Comparison of ENCODE assay signal across 14 cellular contexts in the genomic region with DNA sequence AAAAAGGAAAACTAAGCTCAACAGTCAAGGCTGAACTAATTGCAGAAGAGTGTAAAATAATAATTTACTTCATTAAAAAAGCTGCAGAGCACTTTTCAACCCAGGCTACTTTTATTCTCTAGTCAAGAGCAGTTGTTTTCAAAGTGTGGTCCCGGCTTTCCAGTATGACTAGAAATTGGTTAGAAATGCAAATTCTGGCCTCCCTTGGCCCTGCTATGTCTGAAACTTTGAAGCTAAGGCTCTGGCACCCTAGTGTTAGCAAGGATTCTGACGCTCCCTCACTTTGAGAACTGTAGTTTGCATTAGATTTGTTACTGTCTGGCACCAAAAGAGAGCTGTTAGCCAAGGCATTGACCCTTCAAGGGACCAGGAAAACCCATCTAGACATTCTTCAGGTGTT. TPM values are rescaled to one million over a fixed set of nuclear protein-coding genes. Genes with fewer than 3 reads are reported as not detected.
DNase-seq lines count a peak whose midpoint lies in the region; ATAC-seq lines count a peak whose summit lies in the region.
"Had no signal": no experiment of that assay in that cellular context is flagged by ENCODE, and none has a peak within 500 bp of the region (broad histone marks: within the 10 kb centered on the region; RNA-seq: fewer than 3 reads in every experiment).

No MANE protein-coding gene starts in this region.

- intact Hi-C loops in cardiac septum (cut with DNase I): loop anchor here (2.0 to 10.0 kb wide), 4 partner anchors 196 to 1004 kb away; no protein-coding TSS in a partner anchor

- peak; percentile 83 for ATAC-seq in GM18520 (IDR thresholded peaks at IDR 0.05; ENCODE audit: unreplicated experiment)
- ATAC-seq in GM21367 (IDR thresholded peaks at IDR 0.05; ENCODE audit: unreplicated experiment): peak; percentile 61
- ATAC-seq in HG02852 (IDR thresholded peaks at IDR 0.05; ENCODE audit: unreplicated experiment): peak; percentile 85
- ATAC-seq in HG03469 (IDR thresholded peaks at IDR 0.05; ENCODE audit: unreplicated experiment): peak; percentile 49
- no peak for ATAC-seq in HG02571 (IDR thresholded peaks at IDR 0.05; ENCODE audit: unreplicated experiment)
- ATAC-seq: activated CD8-positive, alpha-beta memory T cell treated with anti-CD3 and anti-CD28 coated beads, Interleukin-2, amount 10 ng/mL, durations not matched to agents 7 days and 5 days had no signal

- DNase-seq in activated gamma-delta T cell (lab: John Stamatoyannopoulos, UW) (no peak), cardiac septum (ENCODE audit: low spot score) (no peak)
- DNase-seq in activated naive CD4-positive, alpha-beta T cell (lab: John Stamatoyannopoulos, UW): no peak
- DNase-seq: activated B cell treated with CpG ODN at 0.5 μM for 24 hours; NCI-H187 treated with DMSO at 0.1 percent for 48 hours; spleen; stimulated activated CD4-positive, alpha-beta T cell treated with anti-CD3 and anti-CD28 coated beads, Interleukin-4, amount 100 ng/mL, for 1 hour; upper lobe of right lung had no signal

RNA-seq across cellular contexts. Expression of gene NXT1, which starts 9.5 kb away (rescaled TPM):
- total RNA-seq in cardiac septum: 10.6 TPM

RNA-seq across cellular contexts. Expression of gene GZF1, which starts 20.9 kb away (rescaled TPM):
- 25.7 TPM for total RNA-seq in cardiac septum
